Comparison of ENCODE assay signal across 25 cellular contexts in genomic region chr12:128458301-128458974, GRCh38.
"Had no signal": no experiment of that assay in that cellular context is flagged by ENCODE, and none has a peak within 500 bp of the region (broad histone marks: within the 10 kb centered on the region; RNA-seq: fewer than 3 reads in every experiment).

No MANE protein-coding gene starts in this region.

- H3K9me3 ChIP-seq: colonic mucosa, heart left ventricle, neutrophil, psoas muscle, testis had no signal

- H3K4me3 Mint-ChIP-seq: naive B cell; nephron; stimulated activated naive B cell treated with anti-CD40 and anti-IgM and Interleukin-4, amounts not matched to agents 10 μg/mL and 1 μg/mL and 100 μg/mL, for 72 hours; stimulated activated naive CD8-positive, alpha-beta T cell treated with anti-CD3 and anti-CD28 coated beads, Interleukin-15, amount 100 ng/mL, for 72 hours had no signal

- H3K4me1 ChIP-seq: colonic mucosa, foreskin keratinocyte, heart left ventricle, left ventricle myocardium inferior, psoas muscle, spleen, testis, tibial nerve had no signal

- H3K27me3 ChIP-seq: colonic mucosa, foreskin keratinocyte, heart left ventricle, neutrophil, spleen, testis, tibial nerve had no signal

- H3K36me3 ChIP-seq: colonic mucosa, heart left ventricle, left ventricle myocardium inferior, neutrophil, spleen, tibial nerve had no signal

- H3K36me3 Mint-ChIP-seq: naive B cell; stimulated activated naive B cell treated with anti-CD40 and anti-IgM and Interleukin-4, amounts not matched to agents 10 μg/mL and 1 μg/mL and 100 μg/mL, for 72 hours had no signal

- H3K27me3 Mint-ChIP-seq: naive B cell; stimulated activated naive B cell treated with anti-CD40 and anti-IgM and Interleukin-4, amounts not matched to agents 10 μg/mL and 1 μg/mL and 100 μg/mL, for 72 hours; stimulated activated naive CD8-positive, alpha-beta T cell treated with anti-CD3 and anti-CD28 coated beads, Interleukin-15, amount 100 ng/mL, for 72 hours had no signal

- H3K27ac ChIP-seq: colonic mucosa, foreskin keratinocyte, heart left ventricle, left ventricle myocardium inferior, neutrophil, psoas muscle, spleen, testis, tibial nerve had no signal

- H3K4me3 ChIP-seq: colonic mucosa, heart left ventricle, left ventricle myocardium inferior, lung, psoas muscle, spleen, testis, tibial nerve had no signal

- H3K27ac Mint-ChIP-seq: stimulated activated naive B cell treated with anti-CD40 and anti-IgM and Interleukin-4, amounts not matched to agents 10 μg/mL and 1 μg/mL and 100 μg/mL, for 72 hours; stimulated activated naive CD8-positive, alpha-beta T cell treated with anti-CD3 and anti-CD28 coated beads, Interleukin-15, amount 100 ng/mL, for 72 hours had no signal

- H3K4me1 Mint-ChIP-seq: naive B cell; stimulated activated naive B cell treated with anti-CD40 and anti-IgM and Interleukin-4, amounts not matched to agents 10 μg/mL and 1 μg/mL and 100 μg/mL, for 72 hours; stimulated activated naive CD8-positive, alpha-beta T cell treated with anti-CD3 and anti-CD28 coated beads, Interleukin-15, amount 100 ng/mL, for 72 hours had no signal

- DNase-seq: caudate nucleus; colonic mucosa; dermis blood vessel endothelial cell; erythroblast; foreskin keratinocyte; heart left ventricle; hippocampal formation; islet precursor cell; left cardiac atrium; left ventricle myocardium inferior; mesenchymal stem cell; naive B cell; psoas muscle; retina; spleen; stimulated activated CD4-positive, alpha-beta T cell treated with anti-CD3 and anti-CD28 coated beads, Interleukin-2, amount 100 ng/mL, for 24 hours; stimulated activated CD4-positive, alpha-beta T cell treated with anti-CD3 and anti-CD28 coated beads, Interleukin-4, amount 100 ng/mL, for 4 hours; stimulated activated naive B cell treated with anti-CD40 and anti-IgM and Interleukin-4, amounts not matched to agents 10 μg/mL and 1 μg/mL and 100 μg/mL, for 72 hours; stimulated activated naive CD8-positive, alpha-beta T cell treated with anti-CD3 and anti-CD28 coated beads, Interleukin-15, amount 100 ng/mL, for 72 hours; testis had no signal

- FAIRE-seq: endothelial cell of umbilical vein had no signal
